Comparison of ENCODE assay signal across 1 cellular context in the genomic region with DNA sequence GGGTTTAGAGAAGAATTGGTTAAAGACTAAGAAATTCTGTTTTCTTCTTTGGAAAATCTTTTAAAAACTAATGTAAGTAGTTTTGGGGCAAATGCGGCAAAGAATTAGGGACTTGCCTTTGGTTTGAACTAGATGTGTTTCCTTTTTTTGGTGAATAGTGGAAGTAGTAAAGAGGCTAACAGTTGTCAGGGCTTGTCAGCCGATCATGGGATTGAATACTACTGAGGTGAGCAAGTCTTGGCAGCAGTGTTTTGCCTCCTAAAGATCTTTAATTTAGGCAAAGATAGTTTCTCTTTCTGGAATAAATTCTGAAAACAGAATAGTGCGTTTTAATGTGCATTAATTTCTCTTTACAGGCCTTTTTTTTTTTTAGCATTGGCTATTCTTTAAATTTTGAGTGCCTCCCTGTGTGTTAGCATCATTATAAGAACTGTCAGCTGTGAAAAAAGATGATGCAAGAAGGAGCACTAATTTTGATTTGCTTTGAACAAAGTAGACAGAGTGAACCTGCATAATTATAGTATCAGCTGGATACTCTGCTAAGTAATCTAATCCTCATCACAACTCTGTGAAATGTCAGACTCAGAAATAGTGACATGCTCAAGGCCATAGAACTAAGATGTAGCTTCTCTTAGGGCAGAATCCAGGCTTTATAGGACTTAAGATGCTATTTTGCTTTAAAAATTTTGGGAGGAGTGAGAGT.
A peak's percentile ranks its signal among the peaks of the same experiment; 100 is the strongest.
TF ChIP-seq lines count a peak whose summit lies in the region.

No MANE protein-coding gene starts in this region.

TF ChIP-seq in K562, 482 proteins besides CTCF, POLR2A, EP300 and RAD21 (continued from another document):
- TF ChIP-seq, protein P1, sequence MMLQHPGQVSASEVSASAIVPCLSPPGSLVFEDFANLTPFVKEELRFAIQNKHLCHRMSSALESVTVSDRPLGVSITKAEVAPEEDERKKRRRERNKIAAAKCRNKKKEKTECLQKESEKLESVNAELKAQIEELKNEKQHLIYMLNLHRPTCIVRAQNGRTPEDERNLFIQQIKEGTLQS (IDR thresholded peaks at IDR 0.05): peak; percentile 55; the same call in 1 of the 2 replicates
- TF ChIP-seq, protein P1 (CRISPR knock-in tag; conservative IDR thresholded peaks at IDR 0.05): no peak
- TF ChIP-seq ZNF830 (CRISPR knock-in tag; IDR thresholded peaks at IDR 0.05): no peak
- no peak for TF ChIP-seq COPS2 (conservative IDR thresholded peaks at IDR 0.05)
- TF ChIP-seq PHF8 (IDR thresholded peaks at IDR 0.05; ENCODE audit: borderline replicate concordance, low read length): no peak
- TF ChIP-seq ZNF146 (CRISPR knock-in tag; IDR thresholded peaks at IDR 0.05; ENCODE audit: unreplicated experiment): no peak
- no peak for TF ChIP-seq ZNF780A (CRISPR knock-in tag; IDR thresholded peaks at IDR 0.05)
- TF ChIP-seq, protein P2, sequence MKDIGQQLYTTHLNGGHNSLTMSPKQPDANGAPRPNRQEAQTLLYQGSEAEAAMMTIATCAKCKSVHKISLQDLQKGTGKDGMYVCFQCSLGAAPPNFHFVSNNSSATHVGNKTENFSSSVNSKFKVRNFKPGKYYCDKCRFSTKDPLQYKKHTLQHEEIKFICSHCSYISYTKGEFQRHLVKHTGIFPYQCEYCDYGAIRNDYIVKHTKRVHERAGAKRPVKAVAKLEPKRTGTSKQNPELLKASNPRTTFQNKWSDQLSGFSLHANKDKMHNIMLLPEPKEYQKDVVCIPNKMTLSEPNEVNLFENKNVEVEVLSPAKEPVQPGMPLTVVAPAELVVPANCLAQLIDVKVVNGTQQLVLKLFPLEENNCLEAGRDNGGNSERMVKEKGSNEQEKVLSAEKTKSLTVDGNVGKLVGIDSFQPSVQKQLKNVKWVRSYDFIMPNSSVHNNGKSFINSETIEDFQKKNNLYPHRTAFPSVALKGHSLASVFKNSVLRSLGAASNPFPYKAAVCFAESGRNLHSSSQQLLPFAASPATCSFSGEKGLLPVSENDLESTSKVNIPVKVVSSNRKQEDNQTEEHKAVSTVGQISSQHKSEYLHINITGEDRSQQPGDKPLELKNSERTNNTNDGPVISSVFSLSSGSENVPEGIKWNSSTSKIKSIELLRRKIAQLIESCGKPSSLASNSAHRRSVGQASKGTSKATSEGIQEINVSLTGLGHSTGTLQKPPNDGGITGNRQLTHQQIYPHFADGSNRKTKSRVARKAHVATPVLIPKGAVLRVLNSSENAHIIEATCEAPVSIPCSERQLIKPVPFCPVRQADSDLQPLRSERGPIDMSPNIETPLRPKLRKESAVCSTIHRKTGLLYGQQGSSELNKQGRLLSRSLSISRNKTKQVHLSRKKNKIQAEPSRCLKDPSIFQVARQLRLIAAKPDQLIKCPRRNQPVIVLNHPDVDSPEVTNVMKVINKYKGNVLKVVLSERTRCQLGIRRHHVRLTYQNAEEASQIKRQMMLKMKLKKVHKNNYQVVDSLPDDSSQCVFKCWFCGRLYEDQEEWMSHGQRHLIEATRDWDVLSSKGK (CRISPR knock-in tag; IDR thresholded peaks at IDR 0.05): no peak
- TF ChIP-seq NCOR1 (IDR thresholded peaks at IDR 0.05): no peak
- no peak for TF ChIP-seq PRMT5 (CRISPR knock-in tag; IDR thresholded peaks at IDR 0.05)
- no peak for TF ChIP-seq ZNF785 (CRISPR knock-in tag; IDR thresholded peaks at IDR 0.05)
- TF ChIP-seq ASH1L (IDR thresholded peaks at IDR 0.05; ENCODE audit: borderline replicate concordance, low read depth, partially characterized antibody): no peak
- TF ChIP-seq CEBPG (CRISPR knock-in tag; IDR thresholded peaks at IDR 0.05): no peak
- peak; percentile 38 to 43; a peak in 1 of 4 replicates for TF ChIP-seq CEBPG (tag; conservative IDR thresholded peaks at IDR 0.05 in 1 of 2, IDR thresholded peaks at IDR 0.05 in 1 of 2)
- no peak for TF ChIP-seq ZNF282 (CRISPR knock-in tag; IDR thresholded peaks at IDR 0.05)
- TF ChIP-seq SMAD3 (CRISPR knock-in tag; conservative IDR thresholded peaks at IDR 0.05): no peak
- no peak for TF ChIP-seq HCFC1 (IDR thresholded peaks at IDR 0.05; ENCODE audit: low read depth, low read length)
TF ChIP-seq in K562: peak in this region for 2.
